Comparison of ENCODE assay signal across 9 cellular contexts in genomic region chr4:171846232-171846631, GRCh38. TPM values are rescaled to one million over a fixed set of nuclear protein-coding genes. Genes with fewer than 3 reads are reported as not detected.
DNase-seq lines count a peak whose midpoint lies in the region; ATAC-seq and TF ChIP-seq lines count a peak whose summit lies in the region.
"Had no signal": no experiment of that assay in that cellular context is flagged by ENCODE, and none has a peak within 500 bp of the region (broad histone marks: within the 10 kb centered on the region; RNA-seq: fewer than 3 reads in every experiment).

No MANE protein-coding gene starts in this region.

- DNase-seq in CMK (ENCODE audit: low read depth) (peak; percentile 15), NCI-H187 (lab: John Stamatoyannopoulos, UW) (peak; percentile 3 to 10), amniotic epithelial cell (ENCODE audit: low read depth) (peak; percentile 69), NCI-H2196 treated with DMSO at 0.1 percent for 48 hours (lab: John Stamatoyannopoulos, UW; ENCODE audit: unreplicated experiment) (no peak)
- DNase-seq in activated naive CD4-positive, alpha-beta T cell treated with Interleukin-2 at 50 U/mL for 16 hours: no peak

- H3K9me3 ChIP-seq in liver (ENCODE audit: control insufficient read depth in 4 of 4, low read length in 3 of 4): no peaks in the 10 kb centered on the region

- TF ChIP-seq CTCF in liver (IDR thresholded peaks at IDR 0.05; ENCODE audit: low read depth, low read length, missing input control): peak; percentile 17

- H3K9ac ChIP-seq in liver (ENCODE audit: low read depth in 1 of 2, low read length in 2 of 2): no peak overlapping the region

- no peak overlapping the region for H3K27ac ChIP-seq in liver (ENCODE audit: low read depth in 1 of 2, low read length in 2 of 2)

- no peaks in the 10 kb centered on the region for H3K4me1 ChIP-seq in liver (ENCODE audit: control insufficient read depth in 4 of 4, insufficient read depth in 4 of 4, low read length in 3 of 4)

- WGBS in liver: 8% methylated on average over 2 of the region's 2 CpGs

- ATAC-seq in GM18511 (IDR thresholded peaks at IDR 0.05; ENCODE audit: unreplicated experiment) (peak; percentile 74), HG02970 (IDR thresholded peaks at IDR 0.05; ENCODE audit: low FRiP score, unreplicated experiment) (peak; percentile 48)

- no peaks in the 10 kb centered on the region for H3K27me3 ChIP-seq in liver (ENCODE audit: control insufficient read depth in 4 of 4, insufficient read depth in 4 of 4, low read length in 3 of 4)

- H3K4me3 ChIP-seq in liver (ENCODE audit: low read depth in 1 of 3, low read length in 3 of 3): no peak overlapping the region

- peak; percentile 51 to 68 for TF ChIP-seq RAD21 in liver (IDR thresholded peaks at IDR 0.05)

- H3K36me3 ChIP-seq in liver (ENCODE audit: control insufficient read depth in 4 of 4, insufficient read depth in 3 of 4, low read depth in 1 of 4, low read length in 3 of 4): no peaks in the 10 kb centered on the region

TF ChIP-seq in liver, 16 proteins besides CTCF, POLR2A, EP300 and RAD21:
- TF ChIP-seq TAF1 (conservative IDR thresholded peaks at IDR 0.05): no peak
- TF ChIP-seq MAX (IDR thresholded peaks at IDR 0.05): no peak
- TF ChIP-seq NR2F2 (IDR thresholded peaks at IDR 0.05): no peak
- TF ChIP-seq ZBTB33 (IDR thresholded peaks at IDR 0.05): no peak
- TF ChIP-seq FOXA1 (IDR thresholded peaks at IDR 0.05): no peak
- TF ChIP-seq YY1 (IDR thresholded peaks at IDR 0.05): no peak
- TF ChIP-seq EGR1 (IDR thresholded peaks at IDR 0.05; ENCODE audit: low read depth in 2 of 2): no peak

RNA-seq across cellular contexts. Expression of gene GALNTL6, which starts 33.0 kb away (rescaled TPM):
- under 1 TPM in 1 of 2 donors, not detected in 1; 0.08 TPM for total RNA-seq in liver
- polyA plus RNA-seq in liver: under 1 TPM in 1 of 2 donors, not detected in 1; 0.06 TPM
- total RNA-seq: T-helper 2 cell treated with Interferon-gamma antibody and Interleukin-4, amounts not matched to agents 100 ng/mL and 5 ng/mL, for 36 hours had no signal

Comparison
In these comparisons a context has a peak if more than half of its experiments do, and no peak if none do; other contexts are left out.
1. DNase-seq: peak in CMK (single experiment), NCI-H187 (2 of 2) and amniotic epithelial cell (single experiment); none in activated naive CD4-positive, alpha-beta T cell treated with Interleukin-2 at 50 U/mL for 16 hours (single experiment) and NCI-H2196 treated with DMSO at 0.1 percent for 48 hours (single experiment).